9 cellular contexts compared by ENCODE assay signal in the genomic region with DNA sequence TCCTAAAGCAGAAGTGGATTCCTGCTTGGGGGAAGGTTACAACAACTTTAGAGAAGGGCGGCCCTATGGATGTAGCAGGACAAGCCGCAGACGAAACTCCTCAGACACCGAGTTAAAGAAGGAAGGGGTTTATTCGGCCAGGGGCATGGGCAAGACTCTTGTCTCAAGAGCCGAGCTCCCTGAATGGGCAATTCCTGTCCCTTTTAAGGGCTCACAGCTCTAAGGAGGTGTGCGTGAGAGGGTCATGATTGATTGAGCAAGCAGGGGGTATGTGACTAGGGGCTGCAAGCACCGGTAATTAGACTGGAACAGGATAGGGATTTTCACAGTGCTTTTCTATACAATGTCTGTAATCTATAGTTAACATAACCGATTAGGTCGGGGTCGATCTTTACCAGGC. TPM values are rescaled to one million over a fixed set of nuclear protein-coding genes. Genes with fewer than 3 reads are reported as not detected.
A peak's percentile ranks its signal among the peaks of the same experiment; 100 is the strongest.
DNase-seq lines count a peak whose midpoint lies in the region; ATAC-seq, FAIRE-seq and TF ChIP-seq lines count a peak whose summit lies in the region.
"Had no signal": no experiment of that assay in that cellular context is flagged by ENCODE, and none has a peak within 500 bp of the region (broad histone marks: within the 10 kb centered on the region; RNA-seq: fewer than 3 reads in every experiment).

No MANE protein-coding gene starts in this region.

- H3K4me1 ChIP-seq in cardiac muscle cell (ENCODE audit: low read depth) (peaks cover 6% of the 10 kb centered on the region), GM12878 (ENCODE audit: control insufficient read depth, insufficient read depth, low read length) (peaks cover 9% of the 10 kb centered on the region), mesodermal cell (ENCODE audit: control insufficient read depth, insufficient read depth, low read length, poor library complexity, severe bottlenecking) (peaks cover 19% of the 10 kb centered on the region), upper lobe of right lung (peaks cover 22% of the 10 kb centered on the region)

- FAIRE-seq in GM12878 (lab: Jason Lieb, UNC), result no peak

- H3K27me3 ChIP-seq in cardiac muscle cell (no peaks in the 10 kb centered on the region), GM12878 (replicated peaks in 1 of 2; ENCODE audit: control insufficient read depth in 2 of 2, insufficient read depth in 2 of 2, low read length in 1 of 2) (no peaks in the 10 kb centered on the region), upper lobe of right lung (no peaks in the 10 kb centered on the region)

- H3K4me3 ChIP-seq in cardiac muscle cell (no peak overlapping the region), GM12878 (no peak overlapping the region), mesodermal cell (ENCODE audit: extremely low read depth, insufficient read depth, low read length, poor library complexity, severe bottlenecking) (peak overlapping the region; percentile 5), upper lobe of right lung (no peak overlapping the region)

- ATAC-seq in GM12878 (no peak), upper lobe of right lung (no peak)

- WGBS in GM12878 (ENCODE audit: insufficient coverage, insufficient replicate concordance, low lambda C conversion rate, missing lambda C conversion rate), result 96% methylated on average over 11 of the region's 11 CpGs
- WGBS in mesodermal cell (ENCODE audit: insufficient coverage in 2 of 2), 2 experiments, result 51 to 68% methylated on average over 6 to 7 of the region's 11 CpGs

- no peak for DNase-seq in cardiac muscle cell (ENCODE audit: low read depth in 1 of 2, low spot score in 1 of 2)
- DNase-seq in cardiac septum (ENCODE audit: low spot score), result no peak
- no peak for DNase-seq in GM12878 (ENCODE audit: low read depth, low spot score)
- DNase-seq in upper lobe of right lung, result no peak
- DNase-seq in activated CD8-positive, alpha-beta memory T cell treated with anti-CD3 and anti-CD28 coated beads for 24 hours, result no peak
- DNase-seq in nucleus accumbens (lab: John Stamatoyannopoulos, UW), result no peak
- no peak for DNase-seq in activated T-cell treated with anti-CD3 and anti-CD28 coated beads for 4 hours
- DNase-seq: NCI-H1105 had no signal

- no TSS peak for BruUV-seq in GM12878 (replicated peaks; lab: Mats Ljungman, UMichigan)

- peak overlapping the region; percentile 97 for H3K27ac ChIP-seq in cardiac muscle cell
- no peak overlapping the region for H3K27ac ChIP-seq in GM12878 (ENCODE audit: control insufficient read depth, insufficient read depth)
- peak overlapping the region; percentile 80 for H3K27ac ChIP-seq in mesodermal cell (ENCODE audit: low read depth, low read length, severe bottlenecking)
- peak overlapping the region; percentile 17 for H3K27ac ChIP-seq in upper lobe of right lung

- POLR2A ChIA-PET in GM12878 (lab: Charles Lee), result no interaction called here

- H3K9me3 ChIP-seq in cardiac muscle cell (ENCODE audit: low read depth), result no peaks in the 10 kb centered on the region
- H3K9me3 ChIP-seq in GM12878 (replicated peaks; ENCODE audit: control insufficient read depth, insufficient read depth, low read length), result no peaks in the 10 kb centered on the region
- H3K9me3 ChIP-seq in mesodermal cell (ENCODE audit: control insufficient read depth, low read length), result no peaks in the 10 kb centered on the region
- H3K9me3 ChIP-seq in upper lobe of right lung, result no peaks in the 10 kb centered on the region

- no peak for TF ChIP-seq CTCF in cardiac muscle cell (IDR thresholded peaks at IDR 0.05; ENCODE audit: low read depth, low read length)
- TF ChIP-seq CTCF in GM12878 (IDR thresholded peaks at IDR 0.05 in 2 of 3, conservative IDR thresholded peaks at IDR 0.05 in 1 of 3; ENCODE audit: control insufficient read depth in 2 of 3, extremely low read depth in 1 of 3, insufficient read depth in 1 of 3, low read depth in 3 of 3, low read length in 3 of 3), result no peak
- TF ChIP-seq CTCF in upper lobe of right lung (IDR thresholded peaks at IDR 0.05), result no peak

- peaks cover 6% of the 10 kb centered on the region for H3K79me2 ChIP-seq in GM12878 (ENCODE audit: control insufficient read depth, insufficient read depth, low read length)

- H3K36me3 ChIP-seq in cardiac muscle cell (peaks cover 24% of the 10 kb centered on the region), GM12878 (ENCODE audit: control insufficient read depth in 2 of 2, insufficient read depth in 2 of 2, low read length in 1 of 2) (no peaks in the 10 kb centered on the region; a peak in 1 of 4 replicates), mesodermal cell (ENCODE audit: control insufficient read depth, insufficient read depth, low read length) (peaks cover 28% of the 10 kb centered on the region), upper lobe of right lung (peaks cover 27% of the 10 kb centered on the region)

- CTCF ChIA-PET in GM12878 (lab: Yijun Ruan, JAX), result interaction anchor here (0.8 to 2.3 kb wide), 6 partner anchors 14 to 216 kb away, joined by 3 to 7 read pairs (median 3); no protein-coding TSS in a partner anchor

- intact Hi-C loops in cardiac septum (cut with DNase I) (loop anchor here (5.0 kb wide), 1 partner anchor 58 kb away; the partner anchor contains the start of gene KCTD6), GM12878 (cut with micrococcal nuclease; ENCODE audit: unreplicated experiment) (loop anchor here (5.0 kb wide), 1 partner anchor 98 kb away; no protein-coding TSS in a partner anchor), upper lobe of right lung (cut with DNase I) (no loop called here)

- RAD21 ChIA-PET in GM12878 (lab: Charles Lee; ENCODE audit: unreplicated experiment), result interaction anchor here (0.8 to 1.0 kb wide), 2 partner anchors 19 to 128 kb away, joined by 3 to 4 read pairs; partner anchors contain the start of genes HTD2 and RPP14

- no peak overlapping the region for H3K9ac ChIP-seq in GM12878 (ENCODE audit: control insufficient read depth, insufficient read depth, low read length)

- H2AFZ ChIP-seq in GM12878 (ENCODE audit: control insufficient read depth, low read depth, low read length), result no peak overlapping the region

- in situ Hi-C loops in GM12878 (cut with MboI), result no loop called here

- TF ChIP-seq EP300 in GM12878 (IDR thresholded peaks at IDR 0.05; ENCODE audit: borderline replicate concordance in 1 of 2, control insufficient read depth in 1 of 2, low read depth in 2 of 2, low read length in 2 of 2), result no peak

- TF ChIP-seq POLR2A in GM12878 (IDR thresholded peaks at IDR 0.05; ENCODE audit: low read depth, low read length), result no peak

- H3K4me2 ChIP-seq in GM12878 (ENCODE audit: control insufficient read depth, insufficient read depth), result peak overlapping the region; percentile 61

- SMC1A ChIA-PET in GM12878 (lab: Charles Lee; ENCODE audit: uncharacterized antibody, unreplicated experiment), result interaction anchor here (1.0 to 2.9 kb wide), 4 partner anchors 14 to 128 kb away, joined by 3 to 15 read pairs (median 6); partner anchors contain the start of genes HTD2 and RPP14

- TF ChIP-seq RAD21 in GM12878 (IDR thresholded peaks at IDR 0.05; ENCODE audit: insufficient read depth, low read depth, low read length), result no peak

- no peaks in the 10 kb centered on the region for H4K20me1 ChIP-seq in GM12878 (ENCODE audit: control insufficient read depth, insufficient read depth)

TF ChIP-seq in GM12878, 131 proteins besides CTCF, POLR2A, EP300 and RAD21 (continues in another document):
- no peak for TF ChIP-seq POU2F2 (IDR thresholded peaks at IDR 0.05; ENCODE audit: borderline replicate concordance, low read depth, low read length)
- no peak for TF ChIP-seq HDAC6 (IDR thresholded peaks at IDR 0.05; ENCODE audit: unreplicated experiment)

RNA-seq across cellular contexts. Expression of gene PDHB, which starts 0.9 kb away (rescaled TPM):
- total RNA-seq in cardiac muscle cell, result 260 and 584 TPM in 2 replicates
- 247 and 266 TPM in 2 replicates for polyA plus RNA-seq in cardiac muscle cell
- 174 TPM for total RNA-seq in cardiac septum
- total RNA-seq in GM12878 (2013; cell fraction: nucleolus; rRNA removed), result 50.9 and 55.7 TPM in 2 replicates
- 68.6 and 83.4 TPM in 2 replicates for total RNA-seq in GM12878 (2014; rRNA removed)
- 83.2 and 85.3 TPM in 2 replicates for total RNA-seq in GM12878 (2014; rRNA removed; fragmentation: Illumina TruSeq; extraction: Trizol)
- 62.9 and 65.5 TPM in 2 replicates for total RNA-seq in GM12878 (2021)
- 32.4 TPM for polyA plus RNA-seq in GM12878 (2011; ENCODE audit: low read depth)
- polyA plus RNA-seq in GM12878 (2011; rRNA removed), result 92.2 and 121 TPM in 2 replicates
- polyA plus RNA-seq in GM12878 (2011; cell fraction: cytosol; rRNA removed), result 48.6 and 54.9 TPM in 2 replicates
- 33.9 and 44.6 TPM in 2 replicates for polyA plus RNA-seq in GM12878 (2011; cell fraction: nucleus; rRNA removed)
- 38.7 and 47.0 TPM in 2 replicates for polyA plus RNA-seq in GM12878 (2012)
- 76.5 and 84.2 TPM in 2 replicates for polyA plus RNA-seq in GM12878 (2014; fragmentation: Illumina TruSeq; extraction: Trizol)
- polyA plus RNA-seq in GM12878 (2014; fragmentation: Nextera tagmentation; extraction: Ambion mirVana), result 100 to 1,000 TPM; 167 to 224 TPM
- polyA plus RNA-seq in GM12878 (2014; rRNA removed), result 68.3 and 94.2 TPM in 2 replicates
- polyA plus RNA-seq in GM12878 (2016; fragmentation: Nextera tagmentation; extraction: Ambion mirVana), result 100 to 1,000 TPM; 120 to 123 TPM
- 36.3 and 42.7 TPM in 2 replicates for polyA minus RNA-seq in GM12878 (2011; rRNA and poly(A)+ RNA removed)
- polyA minus RNA-seq in GM12878 (2011; cell fraction: cytosol; rRNA and poly(A)+ RNA removed), result 13.9 and 20.2 TPM in 2 replicates
- 18.6 and 28.8 TPM in 2 replicates for polyA minus RNA-seq in GM12878 (2011; cell fraction: nucleus; rRNA and poly(A)+ RNA removed)
- 110 TPM for polyA plus RNA-seq in mesodermal cell (2013, experiment 1 of 2)
- polyA plus RNA-seq in mesodermal cell (2013, experiment 2 of 2), result 103 TPM
- 49.6 TPM for total RNA-seq in upper lobe of right lung

RNA-seq across cellular contexts. Expression of gene KCTD6, which starts 57.4 kb away (rescaled TPM):
- total RNA-seq in cardiac muscle cell (15.7 and 17.6 TPM in 2 replicates), cardiac septum (7.5 TPM), GM12878 (2014; rRNA removed) (6.7 and 8.8 TPM in 2 replicates), GM12878 (2014; rRNA removed; fragmentation: Illumina TruSeq; extraction: Trizol) (9.0 and 10.6 TPM in 2 replicates), GM12878 (2021) (5.2 and 5.8 TPM in 2 replicates), upper lobe of right lung (8.2 TPM)
- polyA plus RNA-seq in cardiac muscle cell (31.0 and 32.1 TPM in 2 replicates), GM12878 (2011; rRNA removed) (10.3 and 12.0 TPM in 2 replicates), GM12878 (2014; fragmentation: Illumina TruSeq; extraction: Trizol) (10.7 and 13.1 TPM in 2 replicates), GM12878 (2014; fragmentation: Nextera tagmentation; extraction: Ambion mirVana) (1 to 10 TPM; 9.1 to 9.4 TPM), GM12878 (2014; rRNA removed) (7.5 and 8.2 TPM in 2 replicates), GM12878 (2016; fragmentation: Nextera tagmentation; extraction: Ambion mirVana) (1 to 10 TPM; 6.1 to 8.4 TPM)
- 14.7 and 18.0 TPM in 2 replicates for total RNA-seq in GM12878 (2013; cell fraction: nucleolus; rRNA removed)
- 2.3 TPM for polyA plus RNA-seq in GM12878 (2011; ENCODE audit: low read depth)
- 4.8 and 6.5 TPM in 2 replicates for polyA plus RNA-seq in GM12878 (2011; cell fraction: cytosol; rRNA removed)
- polyA plus RNA-seq in GM12878 (2011; cell fraction: nucleus; rRNA removed), result 5.1 and 6.1 TPM in 2 replicates
- 2.2 and 3.3 TPM in 2 replicates for polyA plus RNA-seq in GM12878 (2012)
- polyA minus RNA-seq in GM12878 (2011; rRNA and poly(A)+ RNA removed), result 5.5 and 6.1 TPM in 2 replicates
- 2.1 and 2.5 TPM in 2 replicates for polyA minus RNA-seq in GM12878 (2011; cell fraction: cytosol; rRNA and poly(A)+ RNA removed)
- polyA minus RNA-seq in GM12878 (2011; cell fraction: nucleus; rRNA and poly(A)+ RNA removed), result 5.7 and 11.7 TPM in 2 replicates
- polyA plus RNA-seq in mesodermal cell (2013, experiment 1 of 2), result 19.6 TPM
- polyA plus RNA-seq in mesodermal cell (2013, experiment 2 of 2), result 19.8 TPM
